ENCODE assay signal across 8 cellular contexts in the genomic region with DNA sequence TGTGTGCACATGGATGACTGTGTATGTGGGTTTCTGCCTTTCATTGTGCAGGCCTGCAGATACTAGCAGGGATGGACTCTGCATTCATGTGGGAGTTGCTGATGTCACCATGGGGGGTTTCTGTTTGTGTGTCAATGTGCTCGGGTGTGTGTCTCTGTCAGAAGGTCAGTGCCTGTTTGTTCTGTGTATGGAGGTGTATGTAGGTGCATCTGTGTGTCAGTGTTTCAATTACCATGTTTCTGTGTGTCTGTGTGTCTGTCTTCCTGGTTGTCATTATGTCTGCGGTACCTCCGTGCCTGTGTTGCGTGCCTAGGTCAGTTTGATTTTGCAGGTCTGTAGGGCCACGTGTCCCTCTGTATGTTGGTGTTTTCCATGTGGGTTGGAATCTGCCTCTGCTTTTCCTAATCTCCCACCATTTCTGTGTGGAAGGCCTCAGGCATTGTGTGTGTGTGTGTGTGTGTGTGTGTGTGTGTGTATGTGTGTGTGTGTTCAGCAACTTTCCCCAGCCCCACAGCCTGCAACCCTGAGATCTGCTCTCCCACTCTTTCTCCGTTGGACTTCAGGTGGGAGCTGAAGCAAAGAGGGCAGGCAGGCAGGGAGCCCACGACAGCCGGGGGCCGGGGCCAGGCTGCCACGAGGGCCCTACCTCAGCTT. TPM values are rescaled to one million over a fixed set of nuclear protein-coding genes. Genes with fewer than 3 reads are reported as not detected.
DNase-seq lines count a peak whose midpoint lies in the region; ATAC-seq, FAIRE-seq and TF ChIP-seq lines count a peak whose summit lies in the region.

No MANE protein-coding gene starts in this region.

- H3K27me3 Mint-ChIP-seq in activated CD8-positive, alpha-beta T cell treated with anti-CD3 and anti-CD28 coated beads for 36 hours, result no peaks in the 10 kb centered on the region

- H3K36me3 ChIP-seq in cardiac muscle cell (no peaks in the 10 kb centered on the region), keratinocyte (ENCODE audit: control insufficient read depth in 2 of 2, extremely low read depth in 1 of 2, insufficient read depth in 2 of 2, low read length in 2 of 2) (no peaks in the 10 kb centered on the region), thyroid gland (no peaks in the 10 kb centered on the region)

- TF ChIP-seq CTCF in cardiac muscle cell (IDR thresholded peaks at IDR 0.05; ENCODE audit: low read depth, low read length) (no peak), keratinocyte (optimal IDR thresholded peaks at IDR 0.05 in 1 of 3, IDR thresholded peaks at IDR 0.05 in 1 of 3, conservative IDR thresholded peaks at IDR 0.05 in 1 of 3; ENCODE audit: extremely low read depth in 1 of 3, insufficient read depth in 2 of 3, low read length in 3 of 3) (no peak), thyroid gland (IDR thresholded peaks at IDR 0.05) (no peak)
- no peak for TF ChIP-seq CTCF in activated CD8-positive, alpha-beta T cell treated with anti-CD3 and anti-CD28 coated beads for 36 hours (IDR thresholded peaks at IDR 0.05)

- no peak for TF ChIP-seq POLR2A in thyroid gland (IDR thresholded peaks at IDR 0.05)

- H3K4me3 Mint-ChIP-seq in activated CD8-positive, alpha-beta T cell treated with anti-CD3 and anti-CD28 coated beads for 36 hours, result peak overlapping the region; percentile 97

- dilution Hi-C loops in keratinocyte (cut with MboI; ENCODE audit: extremely low pct_ligation_motif_present, low sequenced_read_pairs), result no loop called here

- no peak for DNase-seq in cardiac muscle cell (ENCODE audit: low read depth in 1 of 2, low spot score in 1 of 2)
- no peak for DNase-seq in left cardiac atrium
- peak; percentile 78 for DNase-seq in activated CD8-positive, alpha-beta T cell treated with anti-CD3 and anti-CD28 coated beads for 36 hours
- DNase-seq in keratinocyte (ENCODE audit: low read depth, low spot score), result no peak
- DNase-seq in thyroid gland, result no peak
- DNase-seq in NOMO-1 (lab: John Stamatoyannopoulos, UW; ENCODE audit: unreplicated experiment in 2 of 2), result no peak
- DNase-seq in kidney glomerular epithelial cell (lab: John Stamatoyannopoulos, UW), result no peak

- H3K9me1 ChIP-seq in keratinocyte (ENCODE audit: control insufficient read depth, extremely low read depth, insufficient read depth, low read length), result no peaks in the 10 kb centered on the region

- H3K9me3 ChIP-seq in cardiac muscle cell (ENCODE audit: low read depth) (no peaks in the 10 kb centered on the region), keratinocyte (ENCODE audit: control insufficient read depth, low read depth, low read length) (no peaks in the 10 kb centered on the region), thyroid gland (no peaks in the 10 kb centered on the region)

- CTCF ChIA-PET in activated CD8-positive, alpha-beta T cell treated with anti-CD3 and anti-CD28 coated beads for 36 hours (lab: Charles Lee), result interaction anchor here (1.1 to 9.8 kb wide), 10 partner anchors 30 to 226 kb away, joined by 3 to 54 read pairs (median 4); a partner anchor contains a TSS

- no peaks in the 10 kb centered on the region for H3K79me2 ChIP-seq in keratinocyte (ENCODE audit: control insufficient read depth, insufficient read depth, low read length)

- H3K27ac ChIP-seq in cardiac muscle cell (peak overlapping the region; percentile 94), keratinocyte (ENCODE audit: control insufficient read depth, insufficient read depth, low read length) (peak overlapping the region; percentile 65), thyroid gland (peak overlapping the region in 2 of 3 donors; percentile 80 to 90)

- H3K4me1 ChIP-seq in cardiac muscle cell (ENCODE audit: low read depth) (peaks cover 62% of the 10 kb centered on the region), keratinocyte (ENCODE audit: control insufficient read depth, extremely low read depth, insufficient read depth, low read length) (peaks cover 74% of the 10 kb centered on the region), thyroid gland (peaks cover 27 to 62% of the 10 kb centered on the region in 2 donors)

- POLR2A ChIA-PET in activated CD8-positive, alpha-beta T cell treated with anti-CD3 and anti-CD28 coated beads for 36 hours (lab: Charles Lee), result interaction anchor here (0.9 to 4.1 kb wide), 11 partner anchors 12 to 109 kb away, joined by 3 to 21 read pairs (median 3); no protein-coding TSS in a partner anchor

- H3K9me3 Mint-ChIP-seq in activated CD8-positive, alpha-beta T cell treated with anti-CD3 and anti-CD28 coated beads for 36 hours, result no peaks in the 10 kb centered on the region

- peak overlapping the region; percentile 38 for H3K4me3 ChIP-seq in cardiac muscle cell
- no peak overlapping the region for H3K4me3 ChIP-seq in keratinocyte (ENCODE audit: control insufficient read depth in 2 of 3, extremely low read depth in 1 of 3, insufficient read depth in 2 of 3, low read depth in 1 of 3, low read length in 3 of 3)
- H3K4me3 ChIP-seq in thyroid gland (replicated peaks in 1 of 3), result no peak overlapping the region

- no peak overlapping the region for H2AFZ ChIP-seq in keratinocyte (ENCODE audit: control insufficient read depth, low read length)

- H3K27me3 ChIP-seq in cardiac muscle cell (no peaks in the 10 kb centered on the region), keratinocyte (ENCODE audit: control insufficient read depth, extremely low read depth, insufficient read depth, low read length) (no peaks in the 10 kb centered on the region), thyroid gland (no peaks in the 10 kb centered on the region)

- H3K4me2 ChIP-seq in keratinocyte (ENCODE audit: control insufficient read depth, extremely low read depth, insufficient read depth, low read depth, low read length), result peak overlapping the region; percentile 70

- 57 to 59% methylated on average over 9 to 10 of the region's 10 CpGs for WGBS in thyroid gland, 2 donors

- H3K4me1 Mint-ChIP-seq in activated CD8-positive, alpha-beta T cell treated with anti-CD3 and anti-CD28 coated beads for 36 hours (ENCODE audit: low read depth), result peaks cover 46% of the 10 kb centered on the region

- H4K20me1 ChIP-seq in keratinocyte (ENCODE audit: control insufficient read depth, extremely low read depth, insufficient read depth, low read length), result no peaks in the 10 kb centered on the region

- H3K9ac ChIP-seq in keratinocyte (ENCODE audit: control insufficient read depth, extremely low read depth, insufficient read depth, low read length), result peak overlapping the region; percentile 87

- ATAC-seq in left cardiac atrium (no peak), GM18858 (IDR thresholded peaks at IDR 0.05; ENCODE audit: unreplicated experiment) (no peak)
- peak; percentile 13 for ATAC-seq in activated CD8-positive, alpha-beta T cell treated with anti-CD3 and anti-CD28 coated beads for 36 hours

- peak overlapping the region; percentile 96 for H3K27ac Mint-ChIP-seq in activated CD8-positive, alpha-beta T cell treated with anti-CD3 and anti-CD28 coated beads for 36 hours

- H3K36me3 Mint-ChIP-seq in activated CD8-positive, alpha-beta T cell treated with anti-CD3 and anti-CD28 coated beads for 36 hours (ENCODE audit: low read depth), result peaks cover 34% of the 10 kb centered on the region

- intact Hi-C loops in left cardiac atrium (cut with DNase I) (no loop called here), thyroid gland (cut with DNase I) (no loop called here)
- intact Hi-C loops in activated CD8-positive, alpha-beta T cell treated with anti-CD3 and anti-CD28 coated beads for 36 hours (cut with micrococcal nuclease), result loop anchor here (5.0 to 10.0 kb wide), 2 partner anchors 79 to 138 kb away; no protein-coding TSS in a partner anchor

- FAIRE-seq in keratinocyte (lab: Jason Lieb, UNC), result peak; percentile 61

RNA-seq across cellular contexts. Expression of a gene that starts 36.7 kb away (rescaled TPM):
- total RNA-seq in cardiac muscle cell (18.8 and 32.7 TPM in 2 replicates), left cardiac atrium (10 to 100 TPM; 71.8 to 77.4 TPM), thyroid gland (10 to 100 TPM; 38.3 to 47.7 (median 46.7) TPM)
- polyA plus RNA-seq in cardiac muscle cell (53.4 and 69.2 TPM in 2 replicates), keratinocyte (31.3 to 53.8 TPM (median 42.9 TPM) in 3 replicates)
- total RNA-seq in activated CD8-positive, alpha-beta T cell treated with anti-CD3 and anti-CD28 coated beads for 36 hours, result 100 to 1,000 TPM; 108 to 111 TPM
- polyA plus RNA-seq in keratinocyte (2011; ENCODE audit: low read depth), result 43.3 TPM
- polyA plus RNA-seq in keratinocyte (2011; cell fraction: cytosol; rRNA removed), result 52.9 and 67.2 TPM in 2 replicates
- 50.6 and 59.2 TPM in 2 replicates for polyA plus RNA-seq in keratinocyte (2011; cell fraction: nucleus; rRNA removed)
- polyA plus RNA-seq in keratinocyte (2012; ENCODE audit: low replicate concordance), result 49.9 and 65.8 TPM in 2 replicates
- 53.1 to 145 TPM (median 57.9 TPM) in 3 replicates for polyA minus RNA-seq in keratinocyte
- 49.5 TPM for polyA minus RNA-seq in keratinocyte (2011; cell fraction: cytosol; rRNA and poly(A)+ RNA removed)
- 25.2 and 42.4 TPM in 2 replicates for polyA minus RNA-seq in keratinocyte (2011; cell fraction: nucleus; rRNA and poly(A)+ RNA removed)
